ENCODE assay signal across 5 cellular contexts in the genomic region with DNA sequence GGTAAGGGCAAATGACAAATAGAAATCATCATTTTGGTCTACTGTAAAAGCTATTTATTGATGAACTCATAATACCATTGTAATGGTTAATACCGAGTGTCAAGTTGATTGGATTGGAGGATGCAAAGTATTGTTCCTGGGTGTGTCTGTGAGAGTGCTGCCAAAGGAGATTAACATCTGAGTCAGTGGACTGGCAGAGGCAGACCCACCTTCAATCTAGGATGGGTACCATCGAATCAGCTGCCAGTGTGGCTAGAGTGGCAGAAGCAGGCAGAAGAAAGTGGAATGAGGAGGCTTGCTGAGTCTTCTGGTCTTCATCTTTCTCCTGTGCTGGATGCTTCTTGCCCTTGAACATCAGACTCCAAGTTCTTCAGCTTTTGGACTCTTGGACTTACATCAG.
DNase-seq lines count a peak whose midpoint lies in the region; TF ChIP-seq lines count a peak whose summit lies in the region.
"Not testable (repeated sequence)": the region's sequence is repeated elsewhere in the genome, so short reads cannot be mapped to it uniquely, and the experiment has no call there.

No MANE protein-coding gene starts in this region.

- intact Hi-C loops in spleen (cut with DNase I; ENCODE audit: low total_unique reads), result not testable (repeated sequence)

- TF ChIP-seq CTCF in spleen (IDR thresholded peaks at IDR 0.05 in 8 of 11, conservative IDR thresholded peaks at IDR 0.05 in 3 of 11), result not testable (repeated sequence)

- H3K27ac ChIP-seq in spleen, result not testable (repeated sequence)

- 69 to 73% (median 72%) methylated on average over 2 of the region's 2 CpGs for WGBS in spleen, 5 donors

- peak; percentile 53 for DNase-seq in HS-27A (ENCODE audit: low read depth)
- peak; percentile 15 for DNase-seq in MG63
- DNase-seq in UCSD-AML1 (lab: John Stamatoyannopoulos, UW; ENCODE audit: unreplicated experiment), result peak; percentile 6
- peak; percentile 9 for DNase-seq in myocyte (ENCODE audit: low read depth)
- peak; percentile 13 for DNase-seq in spleen

- H3K27me3 ChIP-seq in MG63; spleen (replicated peaks in 1 of 7): not testable (repeated sequence)

- H3K36me3 ChIP-seq in MG63, spleen: not testable (repeated sequence)

- H3K4me3 ChIP-seq in MG63, spleen: not testable (repeated sequence)

- not testable (repeated sequence) for H3K9me3 ChIP-seq in MG63
- peaks cover 0 to 18% (median 4%) of the 10 kb centered on the region in 8 donors for H3K9me3 ChIP-seq in spleen

- TF ChIP-seq POLR2A in spleen (IDR thresholded peaks at IDR 0.05), result not testable (repeated sequence)

- not testable (repeated sequence) for H3K4me1 ChIP-seq in spleen
